In genomic region chr17:68749742-68750562, GRCh38 we compare ENCODE assay signal across 20 cellular contexts.
DNase-seq lines count a peak whose midpoint lies in the region; ATAC-seq and TF ChIP-seq lines count a peak whose summit lies in the region.
"Had no signal": no experiment of that assay in that cellular context is flagged by ENCODE, and none has a peak within 500 bp of the region (broad histone marks: within the 10 kb centered on the region; RNA-seq: fewer than 3 reads in every experiment).

No MANE protein-coding gene starts in this region.

- H3K9me3 ChIP-seq in mucosa of descending colon (no peaks in the 10 kb centered on the region), mammary epithelial cell (replicated peaks; ENCODE audit: insufficient read depth, low read length) (no peaks in the 10 kb centered on the region)
- H3K9me3 ChIP-seq: Caco-2 had no signal

- no peaks in the 10 kb centered on the region for H3K36me3 Mint-ChIP-seq in progenitor cell of endocrine pancreas (ENCODE audit: insufficient read depth)
- H3K36me3 Mint-ChIP-seq in Calu3 (ENCODE audit: insufficient read depth, unreplicated experiment), result no peaks in the 10 kb centered on the region
- H3K36me3 Mint-ChIP-seq: brain had no signal

- no peak overlapping the region for H3K4me3 ChIP-seq in mucosa of descending colon
- no peak overlapping the region for H3K4me3 ChIP-seq in mammary epithelial cell (replicated peaks in 1 of 3; ENCODE audit: insufficient read depth in 1 of 3, low read depth in 2 of 3, low read length in 3 of 3)
- H3K4me3 ChIP-seq: heart right ventricle had no signal

- DNase-seq in DMS53 (lab: John Stamatoyannopoulos, UW) (peak; percentile 81), MV-4-11 (lab: John Stamatoyannopoulos, UW) (peak; percentile 72), amniotic epithelial cell (ENCODE audit: low read depth) (peak; percentile 80), mucosa of descending colon (no peak), progenitor cell of endocrine pancreas (ENCODE audit: low spot score, unreplicated experiment) (no peak), Calu3 (no peak), mammary epithelial cell (no peak), amniotic stem cell (lab: John Stamatoyannopoulos, UW) (no peak)
- DNase-seq: activated naive CD4-positive, alpha-beta T cell treated with anti-CD3 and anti-CD28 coated beads for 36 hours; Caco-2; heart right ventricle; Kasumi-1; left colon; NCI-H146; NCI-H526 had no signal

- no peak overlapping the region for H3K4me3 Mint-ChIP-seq in progenitor cell of endocrine pancreas (ENCODE audit: low read depth)
- H3K4me3 Mint-ChIP-seq in Calu3 (ENCODE audit: low read depth, unreplicated experiment), result no peak overlapping the region
- H3K4me3 Mint-ChIP-seq: activated naive CD4-positive, alpha-beta T cell treated with anti-CD3 and anti-CD28 coated beads for 36 hours; brain; dendritic cell treated with granulocyte-macrophage colony-stimulating factor and Interleukin-4, amounts not matched to agents 40 ng/mL and 50 ng/mL, for 4 days; T-helper 1 cell treated with Interleukin-12 subunit alpha and Interleukin-12 subunit beta and Interleukin-4 antibody, amounts not matched to agents 30 μg/mL and 1 μg/mL, for 36 hours had no signal

- H3K4me1 Mint-ChIP-seq in progenitor cell of endocrine pancreas (ENCODE audit: low read depth) (no peaks in the 10 kb centered on the region), Calu3 (ENCODE audit: low read depth, unreplicated experiment) (no peaks in the 10 kb centered on the region)
- H3K4me1 Mint-ChIP-seq: brain had no signal

- no peak overlapping the region for H3K4me2 ChIP-seq in mammary epithelial cell (ENCODE audit: insufficient read depth, low read depth, low read length)

- H3K27ac Mint-ChIP-seq in progenitor cell of endocrine pancreas, result no peak overlapping the region
- H3K27ac Mint-ChIP-seq in Calu3 (ENCODE audit: unreplicated experiment), result no peak overlapping the region
- H3K27ac Mint-ChIP-seq: activated naive CD4-positive, alpha-beta T cell treated with anti-CD3 and anti-CD28 coated beads for 36 hours; brain; dendritic cell treated with granulocyte-macrophage colony-stimulating factor and Interleukin-4, amounts not matched to agents 40 ng/mL and 50 ng/mL, for 4 days; T-helper 1 cell treated with Interleukin-12 subunit alpha and Interleukin-12 subunit beta and Interleukin-4 antibody, amounts not matched to agents 30 μg/mL and 1 μg/mL, for 36 hours had no signal

- H4K20me1 ChIP-seq in mammary epithelial cell (ENCODE audit: insufficient read depth, low read length), result no peaks in the 10 kb centered on the region

- intact Hi-C loops in mucosa of descending colon (cut with DNase I, micrococcal nuclease), result no loop called here
- intact Hi-C loops in Calu3 (cut with micrococcal nuclease; ENCODE audit: unreplicated experiment), result no loop called here
- intact Hi-C loops in mammary epithelial cell (cut with micrococcal nuclease), result no loop called here

- in situ Hi-C loops in mammary epithelial cell (cut with MboI; ENCODE audit: low sequenced_read_pairs in 2 of 2), result loop anchor here in 1 of 2 donors (25.0 kb wide), 1 partner anchor 488 kb away; no protein-coding TSS in a partner anchor

- CTCF ChIA-PET in Calu3 (lab: Charles Lee), result no interaction called here
- CTCF ChIA-PET in mammary epithelial cell (lab: Charles Lee; ENCODE audit: low non-redundant PET), result no interaction called here

- no peak overlapping the region for H2AFZ ChIP-seq in mammary epithelial cell (ENCODE audit: low read depth, low read length)

- no peak overlapping the region for H3K9ac ChIP-seq in mammary epithelial cell (ENCODE audit: insufficient read depth, low read length)

- no TSS peak for BruUV-seq in Calu3 (replicated peaks; lab: Mats Ljungman, UMichigan)
- BruUV-seq in mammary epithelial cell (replicated peaks; lab: Mats Ljungman, UMichigan), result no TSS peak

- no peaks in the 10 kb centered on the region for H3K27me3 ChIP-seq in mammary epithelial cell (ENCODE audit: insufficient read depth, low read length)
- H3K27me3 ChIP-seq: heart right ventricle had no signal

- peak; percentile 13 for ATAC-seq in mucosa of descending colon
- ATAC-seq: esophagus mucosa, heart right ventricle, left colon had no signal

- dilution Hi-C loops in mammary epithelial cell (cut with HindIII; ENCODE audit: low sequenced_read_pairs), result no loop called here

- H3K27me3 Mint-ChIP-seq in progenitor cell of endocrine pancreas, result no peaks in the 10 kb centered on the region
- peaks cover 16% of the 10 kb centered on the region for H3K27me3 Mint-ChIP-seq in Calu3 (ENCODE audit: unreplicated experiment)

- H3K4me1 ChIP-seq in mucosa of descending colon (ENCODE audit: low read depth) (no peaks in the 10 kb centered on the region), mammary epithelial cell (ENCODE audit: insufficient read depth, low read length) (no peaks in the 10 kb centered on the region)
- H3K4me1 ChIP-seq: Caco-2, heart right ventricle had no signal

- H3K27ac ChIP-seq in mammary epithelial cell (ENCODE audit: insufficient read depth, low read depth, low read length), result no peak overlapping the region
- H3K27ac ChIP-seq: heart right ventricle, HL-60 had no signal

- no peak for TF ChIP-seq CTCF in mucosa of descending colon (IDR thresholded peaks at IDR 0.05)
- TF ChIP-seq CTCF in progenitor cell of endocrine pancreas (IDR thresholded peaks at IDR 0.05; ENCODE audit: unreplicated experiment), result no peak
- TF ChIP-seq CTCF in Calu3 (IDR thresholded peaks at IDR 0.05; ENCODE audit: unreplicated experiment), result no peak
- TF ChIP-seq CTCF in mammary epithelial cell (conservative IDR thresholded peaks at IDR 0.05 in 1 of 2, IDR thresholded peaks at IDR 0.05 in 1 of 2; ENCODE audit: extremely low read depth in 1 of 2, insufficient read depth in 1 of 2, low read depth in 1 of 2, low read length in 2 of 2), result no peak

- H3K79me2 ChIP-seq in mammary epithelial cell (ENCODE audit: insufficient read depth, low read length), result no peaks in the 10 kb centered on the region

- peaks cover 5% of the 10 kb centered on the region for H3K9me3 Mint-ChIP-seq in progenitor cell of endocrine pancreas (ENCODE audit: low read depth)
- no peaks in the 10 kb centered on the region for H3K9me3 Mint-ChIP-seq in Calu3 (ENCODE audit: low read depth, unreplicated experiment)
- H3K9me3 Mint-ChIP-seq: activated naive CD4-positive, alpha-beta T cell treated with anti-CD3 and anti-CD28 coated beads for 36 hours; T-helper 1 cell treated with Interleukin-12 subunit alpha and Interleukin-12 subunit beta and Interleukin-4 antibody, amounts not matched to agents 30 μg/mL and 1 μg/mL, for 36 hours had no signal

- WGBS in mammary epithelial cell (ENCODE audit: low coverage, missing lambda C conversion rate), result 81% methylated on average over 15 of the region's 15 CpGs

- H3K36me3 ChIP-seq in mucosa of descending colon (ENCODE audit: low read depth) (no peaks in the 10 kb centered on the region), mammary epithelial cell (ENCODE audit: insufficient read depth, low read length) (no peaks in the 10 kb centered on the region)
- H3K36me3 ChIP-seq: heart right ventricle had no signal

Comparison
In these comparisons a context has a peak if more than half of its experiments do, and no peak if none do; other contexts are left out.
1. DNase-seq: peak in DMS53 (single experiment), MV-4-11 (single experiment) and amniotic epithelial cell (single experiment); none in mucosa of descending colon (0 of 3), progenitor cell of endocrine pancreas (single experiment), Calu3 (single experiment), mammary epithelial cell (single experiment) and amniotic stem cell (single experiment).